In the genomic region with DNA sequence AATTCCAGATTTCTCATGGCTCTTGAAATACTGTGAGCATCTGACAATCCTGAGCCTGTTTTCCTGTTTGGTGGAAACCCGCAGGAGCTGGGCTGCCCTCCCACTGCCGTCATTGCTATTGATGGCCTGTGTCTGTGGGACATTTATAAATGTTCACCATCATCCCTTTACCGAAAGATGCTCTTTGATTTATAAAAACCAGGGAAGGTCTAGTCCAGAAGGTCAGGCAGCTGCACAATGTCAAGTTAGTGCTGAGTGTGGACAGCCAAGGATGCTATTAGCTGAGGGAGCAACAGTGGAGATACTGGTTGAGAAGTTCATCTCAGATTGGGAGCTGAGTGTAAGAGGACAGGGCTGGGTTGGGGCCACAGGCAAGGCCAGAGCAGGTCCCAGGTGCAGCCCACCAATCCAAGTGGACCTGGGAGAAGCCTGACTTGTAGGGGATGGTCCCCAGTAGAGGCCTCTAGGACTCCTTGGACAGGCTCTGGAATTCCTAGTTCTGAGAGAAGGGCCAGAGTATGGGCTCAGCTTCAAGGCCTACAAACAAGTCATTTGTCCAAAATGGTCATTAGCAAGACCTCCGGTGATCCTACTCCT, we compare ENCODE assay signal across 17 cellular contexts. TPM values are rescaled to one million over a fixed set of nuclear protein-coding genes. Genes with fewer than 3 reads are reported as not detected.
DNase-seq lines count a peak whose midpoint lies in the region; ATAC-seq, FAIRE-seq and TF ChIP-seq lines count a peak whose summit lies in the region.
"Had no signal": no experiment of that assay in that cellular context is flagged by ENCODE, and none has a peak within 500 bp of the region (broad histone marks: within the 10 kb centered on the region; RNA-seq: fewer than 3 reads in every experiment).

No MANE protein-coding gene starts in this region.

- DNase-seq in AG04450 (ENCODE audit: low read depth, low spot score) (no peak), RWPE1 (ENCODE audit: low spot score) (no peak), left lung (no peak), sigmoid colon (peak; percentile 88), H7 (no peak), trophoblast cell (no peak), small intestine (no peak), Calu3 (no peak)
- DNase-seq: ACHN; CD4-positive, alpha-beta T cell; DMS79; NCI-H1436; NCI-H2029 treated with DMSO at 0.1 percent for 48 hours; NCI-H524 had no signal

- intact Hi-C loops in left lung (cut with DNase I): no loop called here
- intact Hi-C loops in sigmoid colon (cut with DNase I): no loop called here
- intact Hi-C loops in Calu3 (cut with micrococcal nuclease; ENCODE audit: unreplicated experiment): no loop called here

- TF ChIP-seq CTCF in AG04450 (IDR thresholded peaks at IDR 0.05; ENCODE audit: low read depth, low read length) (no peak), RWPE1 (conservative IDR thresholded peaks at IDR 0.05; ENCODE audit: low read depth) (no peak), left lung (IDR thresholded peaks at IDR 0.05) (no peak), sigmoid colon (IDR thresholded peaks at IDR 0.05) (no peak), Calu3 (IDR thresholded peaks at IDR 0.05; ENCODE audit: unreplicated experiment) (no peak)

- 87 to 93% methylated on average over 4 of the region's 4 CpGs for WGBS in sigmoid colon, 2 donors
- no CpG with 5 or more reads among the region's 4 CpGs for WGBS in trophoblast cell (ENCODE audit: extremely low coverage, insufficient coverage, insufficient read length)
- 81 to 96% (median 94%) methylated on average over 4 of the region's 4 CpGs for WGBS in small intestine, 3 donors

- no peak overlapping the region for H3K14ac ChIP-seq in trophoblast cell (ENCODE audit: low read length)

- H3K36me3 Mint-ChIP-seq in Calu3 (ENCODE audit: insufficient read depth, unreplicated experiment): no peaks in the 10 kb centered on the region

- no peak overlapping the region for H3K4ac ChIP-seq in trophoblast cell (ENCODE audit: low read depth, low read length)

- H2AK5ac ChIP-seq in trophoblast cell (ENCODE audit: low read length): no peak overlapping the region

- peak in 2 of 4 donors; percentile 5 to 6 for TF ChIP-seq EP300 in sigmoid colon (IDR thresholded peaks at IDR 0.05)

- no peak overlapping the region for H4K12ac ChIP-seq in trophoblast cell (ENCODE audit: low read depth, low read length)

- no peaks in the 10 kb centered on the region for H3K4me1 ChIP-seq in left lung
- peaks cover 0 to 12% (median 4%) of the 10 kb centered on the region in 4 donors for H3K4me1 ChIP-seq in sigmoid colon
- no peaks in the 10 kb centered on the region for H3K4me1 ChIP-seq in trophoblast cell (ENCODE audit: control insufficient read depth in 1 of 2, insufficient read depth in 2 of 2, low read length in 2 of 2)
- no peaks in the 10 kb centered on the region for H3K4me1 ChIP-seq in small intestine (ENCODE audit: control insufficient read depth in 2 of 2, insufficient read depth in 1 of 2, low read depth in 1 of 2, low read length in 1 of 2)

- H2BK12ac ChIP-seq in trophoblast cell (ENCODE audit: low read length): no peak overlapping the region

- no peaks in the 10 kb centered on the region for H3K79me2 ChIP-seq in trophoblast cell (ENCODE audit: control insufficient read depth, insufficient read depth, low read length, poor library complexity)

- no peak overlapping the region for H2AFZ ChIP-seq in trophoblast cell (ENCODE audit: insufficient read depth, low read length, poor library complexity)

- H3K18ac ChIP-seq in trophoblast cell (ENCODE audit: low read length): no peak overlapping the region

- no peak overlapping the region for H3K4me3 Mint-ChIP-seq in Calu3 (ENCODE audit: low read depth, unreplicated experiment)
- H3K4me3 Mint-ChIP-seq: B cell; CD4-positive, alpha-beta T cell had no signal

- no peak overlapping the region for H4K91ac ChIP-seq in trophoblast cell (ENCODE audit: low read depth, low read length)

- POLR2A ChIA-PET in AG04450 (lab: Yijun Ruan, JAX): no interaction called here
- POLR2A ChIA-PET in RWPE1 (lab: Yijun Ruan, JAX; ENCODE audit: low non-redundant PET): no interaction called here

- H4K8ac ChIP-seq in trophoblast cell (ENCODE audit: low read depth, low read length): no peak overlapping the region

- no peak overlapping the region for H3K23ac ChIP-seq in trophoblast cell (ENCODE audit: low read length)

- no peak overlapping the region for H2BK5ac ChIP-seq in trophoblast cell (ENCODE audit: low read depth, low read length, poor library complexity)

- no peak overlapping the region for H3K4me2 ChIP-seq in trophoblast cell (ENCODE audit: low read length)

- peaks cover 8% of the 10 kb centered on the region for H3K4me1 Mint-ChIP-seq in Calu3 (ENCODE audit: low read depth, unreplicated experiment)
- H3K4me1 Mint-ChIP-seq: B cell had no signal

- H3K27me3 ChIP-seq in AG04450 (ENCODE audit: control insufficient read depth, insufficient read depth, low read length) (no peaks in the 10 kb centered on the region), left lung (no peaks in the 10 kb centered on the region), sigmoid colon (no peaks in the 10 kb centered on the region), H7 (ENCODE audit: control insufficient read depth, insufficient read depth, low read length) (no peaks in the 10 kb centered on the region), trophoblast cell (ENCODE audit: insufficient read depth, low read length) (no peaks in the 10 kb centered on the region), small intestine (ENCODE audit: control insufficient read depth in 2 of 2, insufficient read depth in 2 of 2, low read length in 2 of 2) (no peaks in the 10 kb centered on the region)

- H3K9ac ChIP-seq in trophoblast cell (ENCODE audit: low read length): no peak overlapping the region

- H3K4me3 ChIP-seq in AG04450 (ENCODE audit: low read depth, low read length): no peak overlapping the region
- H3K4me3 ChIP-seq in left lung: no peak overlapping the region
- no peak overlapping the region for H3K4me3 ChIP-seq in sigmoid colon
- H3K4me3 ChIP-seq in H7 (ENCODE audit: insufficient read depth, low read depth, low read length): no peak overlapping the region
- H3K4me3 ChIP-seq in trophoblast cell (ENCODE audit: low read depth, low read length): no peak overlapping the region
- H3K4me3 ChIP-seq in small intestine (ENCODE audit: low read depth in 1 of 2, low read length in 2 of 2): no peak overlapping the region

- H3K36me3 ChIP-seq in left lung (no peaks in the 10 kb centered on the region), sigmoid colon (no peaks in the 10 kb centered on the region), H7 (replicated peaks; ENCODE audit: control insufficient read depth, insufficient read depth, low read length) (no peaks in the 10 kb centered on the region), trophoblast cell (ENCODE audit: control insufficient read depth in 1 of 2, insufficient read depth in 2 of 2, low read length in 2 of 2) (no peaks in the 10 kb centered on the region), small intestine (ENCODE audit: control insufficient read depth in 2 of 2, insufficient read depth in 2 of 2, low read length in 2 of 2) (no peaks in the 10 kb centered on the region)

- ATAC-seq in left lung: peak; percentile 34

- H3K27ac Mint-ChIP-seq in Calu3 (ENCODE audit: unreplicated experiment): no peak overlapping the region
- H3K27ac Mint-ChIP-seq: B cell; CD4-positive, alpha-beta T cell had no signal

- H3K9me3 ChIP-seq in AG04450 (ENCODE audit: control insufficient read depth, insufficient read depth, low read length) (peaks cover 3% of the 10 kb centered on the region; the same call in 1 of the 2 replicates), left lung (peaks cover 0 to 1% of the 10 kb centered on the region in 2 donors), sigmoid colon (peaks cover 0 to 1% (median 0%) of the 10 kb centered on the region in 4 donors), trophoblast cell (ENCODE audit: insufficient read depth, low read depth, low read length) (peaks cover 7% of the 10 kb centered on the region), small intestine (ENCODE audit: control insufficient read depth, low read depth) (no peaks in the 10 kb centered on the region)

- no peaks in the 10 kb centered on the region for H3K9me3 Mint-ChIP-seq in Calu3 (ENCODE audit: low read depth, unreplicated experiment)
- H3K9me3 Mint-ChIP-seq: CD4-positive, alpha-beta T cell had no signal

- no TSS peak for BruUV-seq in Calu3 (replicated peaks; lab: Mats Ljungman, UMichigan)

- no peaks in the 10 kb centered on the region for H3K79me1 ChIP-seq in trophoblast cell (ENCODE audit: low read length)

- TF ChIP-seq POLR2A in sigmoid colon (IDR thresholded peaks at IDR 0.05): no peak

- CTCF ChIA-PET in AG04450 (lab: Charles Lee): no interaction called here
- CTCF ChIA-PET in RWPE1 (lab: Yijun Ruan, JAX): no interaction called here
- CTCF ChIA-PET in Calu3 (lab: Charles Lee): interaction anchor here (1.1 kb wide), 1 partner anchor 12 kb away, joined by 3 read pairs; no protein-coding TSS in a partner anchor

- H3K27ac ChIP-seq in AG04450 (ENCODE audit: low read depth, low read length) (peak overlapping the region; percentile 71), RWPE1 (peak overlapping the region; percentile 83), left lung (no peak overlapping the region), sigmoid colon (peak overlapping the region; percentile 49 to 69 (median 56)), trophoblast cell (ENCODE audit: low read depth, low read length) (no peak overlapping the region), small intestine (ENCODE audit: low read depth in 1 of 2, low read length in 1 of 2) (peak overlapping the region in 1 of 2 donors; percentile 19)

- H3K27me3 Mint-ChIP-seq in Calu3 (ENCODE audit: unreplicated experiment): peaks cover 36% of the 10 kb centered on the region
- H3K27me3 Mint-ChIP-seq: B cell; CD4-positive, alpha-beta T cell had no signal

- FAIRE-seq in small intestine (lab: Jason Lieb, UNC): no peak
- FAIRE-seq: G401.6, GM12891 had no signal

- no peak overlapping the region for H2BK120ac ChIP-seq in trophoblast cell (ENCODE audit: insufficient read depth, low read length, poor library complexity)

RNA-seq across cellular contexts. Expression of a gene that starts 55.1 kb away (rescaled TPM):
- 94.6 and 139 TPM in 2 replicates for polyA plus RNA-seq in AG04450 (2011; rRNA removed)
- 20.6 and 28.8 TPM in 2 replicates for polyA minus RNA-seq in AG04450 (2011; rRNA and poly(A)+ RNA removed)
- 10 to 100 TPM; 44.4 to 47.2 TPM for total RNA-seq in left lung
- 10 to 100 TPM; 59.1 to 95.6 (median 82.7) TPM for total RNA-seq in sigmoid colon
- polyA plus RNA-seq in sigmoid colon: 10 to 100 TPM; 24.7 to 34.8 (median 28.9) TPM
- 101 and 113 TPM in 2 replicates for total RNA-seq in H7 (2014; rRNA removed; shearing (Covaris generic))
- 29.9 and 33.6 TPM in 2 replicates for polyA plus RNA-seq in trophoblast cell (2013)
- polyA plus RNA-seq in small intestine: 10 to 100 TPM; 18.9 to 32.1 (median 21.9) TPM
- total RNA-seq in Calu3 (2022): 49.9 and 54.5 TPM in 2 replicates

Comparison
In these comparisons a context has a peak if more than half of its experiments do, and no peak if none do; other contexts are left out.
1. H3K27ac ChIP-seq: peak in AG04450 (single experiment), RWPE1 (single experiment) and sigmoid colon (4 of 4); none in left lung (0 of 2) and trophoblast cell (single experiment).